Comparison of ENCODE assay signal across 21 cellular contexts in the genomic region with DNA sequence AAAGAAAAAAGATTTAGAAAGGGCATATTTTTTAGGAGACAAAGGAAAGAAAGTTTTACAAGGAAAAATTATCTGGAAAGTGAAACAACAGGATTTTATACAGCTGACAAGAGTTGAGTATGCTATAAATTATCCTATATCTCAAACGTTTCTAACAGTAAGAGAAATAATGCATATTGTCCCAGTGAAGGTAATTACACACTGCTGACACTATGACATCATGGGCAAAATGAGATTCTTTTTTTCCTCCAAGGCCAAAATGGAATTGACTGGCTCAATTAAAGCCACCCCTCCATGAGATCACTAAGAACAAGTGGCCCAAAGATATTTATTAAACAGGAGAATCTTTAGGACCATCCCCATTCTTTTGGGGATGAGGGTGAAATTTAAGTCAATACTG.
"Had no signal": no experiment of that assay in that cellular context is flagged by ENCODE, and none has a peak within 500 bp of the region (broad histone marks: within the 10 kb centered on the region; RNA-seq: fewer than 3 reads in every experiment).

No MANE protein-coding gene starts in this region.

- H3K27ac ChIP-seq: left ventricle myocardium inferior, ovary, right atrium auricular region, skin epidermis, suprapubic skin, thoracic aorta, tibial artery, upper lobe of right lung had no signal

- H3K9me3 ChIP-seq: left ventricle myocardium inferior, mucosa of descending colon, ovary, right atrium auricular region, suprapubic skin, thoracic aorta, tibial artery, upper lobe of right lung had no signal

- H3K4me1 ChIP-seq: right atrium auricular region, suprapubic skin, tibial artery, upper lobe of right lung had no signal

- H3K4me3 ChIP-seq: left ventricle myocardium inferior, lung, mucosa of descending colon, ovary, right atrium auricular region, skin epidermis, suprapubic skin, thoracic aorta, tibial artery, upper lobe of right lung had no signal

- DNase-seq: hypothalamus; immature natural killer cell; islet precursor cell; left ventricle myocardium inferior; mesendoderm; midbrain; mucosa of descending colon; naive thymus-derived CD4-positive, alpha-beta T cell; ovary; stimulated activated CD4-positive, alpha-beta T cell treated with anti-CD3 and anti-CD28 coated beads, Interleukin-12 subunit alpha, Interleukin-12 subunit beta, amount 100 ng/mL, for 4 hours; stimulated activated CD4-positive, alpha-beta T cell treated with anti-CD3 and anti-CD28 coated beads, Interleukin-15, amount 100 ng/mL, for 24 hours; stimulated activated CD4-positive, alpha-beta T cell treated with anti-CD3 and anti-CD28 coated beads, Interleukin-4, amount 100 ng/mL, for 24 hours; stimulated activated naive CD4-positive, alpha-beta T cell; tibial artery; trophoblast cell; upper lobe of right lung had no signal

- H3K27me3 ChIP-seq: ovary, right atrium auricular region, tibial artery, upper lobe of right lung had no signal

- H3K36me3 ChIP-seq: left ventricle myocardium inferior, ovary, right atrium auricular region, suprapubic skin, thoracic aorta, tibial artery, upper lobe of right lung had no signal
